In genomic region chr7:106597014-106597413, GRCh38 we compare ENCODE assay signal across 24 cellular contexts.
"Had no signal": no experiment of that assay in that cellular context is flagged by ENCODE, and none has a peak within 500 bp of the region (broad histone marks: within the 10 kb centered on the region; RNA-seq: fewer than 3 reads in every experiment).

No MANE protein-coding gene starts in this region.

- H3K4me3 Mint-ChIP-seq: activated CD4-positive, alpha-beta memory T cell treated with anti-CD3 and anti-CD28 coated beads, Interleukin-2, amount 10 ng/mL, durations not matched to agents 7 days and 5 days; activated CD4-positive, alpha-beta T cell treated with anti-CD3 and anti-CD28 coated beads for 36 hours; activated naive CD4-positive, alpha-beta T cell treated with anti-CD3 and anti-CD28 coated beads, Interleukin-2, amount 10 ng/mL, durations not matched to agents 7 days and 5 days; activated naive CD8-positive, alpha-beta T cell treated with anti-CD3 and anti-CD28 coated beads for 36 hours; activated T-cell treated with anti-CD3 and anti-CD28 coated beads, Interleukin-2, amount 50 U/mL, for 72 hours had no signal

- H3K9me3 Mint-ChIP-seq: activated CD4-positive, alpha-beta memory T cell treated with anti-CD3 and anti-CD28 coated beads, Interleukin-2, amount 10 ng/mL, durations not matched to agents 7 days and 5 days; activated naive CD4-positive, alpha-beta T cell treated with anti-CD3 and anti-CD28 coated beads, Interleukin-2, amount 10 ng/mL, durations not matched to agents 7 days and 5 days; activated naive CD8-positive, alpha-beta T cell treated with anti-CD3 and anti-CD28 coated beads for 36 hours; activated T-cell treated with anti-CD3 and anti-CD28 coated beads, Interleukin-2, amount 50 U/mL, for 72 hours; activated T-helper 2 cell treated with anti-CD3 and anti-CD28 coated beads, Interferon-gamma antibody, Interleukin-2, Interleukin-4, amounts not matched to agents 10 μg/mL and 5 μg/mL and 100 μg/mL, durations not matched to agents 14 hours and 24 hours and 36 hours had no signal

- H3K9ac ChIP-seq: SK-N-SH had no signal

- H3K9me2 ChIP-seq: SK-N-SH had no signal

- H3K9me3 ChIP-seq: Peyer's patch, SJCRH30, SK-N-SH had no signal

- H3K27ac ChIP-seq: brain microvascular endothelial cell, Peyer's patch, RWPE1, SJCRH30, VCaP had no signal

- H3K27me3 ChIP-seq: brain microvascular endothelial cell, Peyer's patch, SJCRH30 had no signal

- H3K4me2 ChIP-seq: SK-N-SH had no signal

- H3K4me1 Mint-ChIP-seq: activated naive CD8-positive, alpha-beta T cell treated with anti-CD3 and anti-CD28 coated beads for 36 hours had no signal

- H3K36me3 ChIP-seq: brain microvascular endothelial cell, Peyer's patch, SJCRH30 had no signal

- H3K4me3 ChIP-seq: Peyer's patch, SJCRH30 had no signal

- H3K4me1 ChIP-seq: Peyer's patch had no signal

- DNase-seq: activated CD4-positive, alpha-beta memory T cell treated with anti-CD3 and anti-CD28 coated beads, Interleukin-2, amount 10 ng/mL, durations not matched to agents 7 days and 5 days; activated CD4-positive, alpha-beta T cell treated with anti-CD3 and anti-CD28 coated beads for 36 hours; activated CD4-positive, alpha-beta T cell treated with anti-CD3 and anti-CD28 coated beads, Interleukin-2, amount 50 U/mL, for 1 hour; activated CD4-positive, CD25-positive, alpha-beta regulatory T cell; activated gamma-delta T cell treated with Interleukin-2 at 50 U/mL for 16 hours; activated naive CD4-positive, alpha-beta T cell treated with anti-CD3 and anti-CD28 coated beads, Interleukin-2, amount 10 ng/mL, durations not matched to agents 7 days and 5 days; activated naive CD8-positive, alpha-beta T cell treated with anti-CD3 and anti-CD28 coated beads for 36 hours; activated T-cell treated with anti-CD3 and anti-CD28 coated beads, Interleukin-2, amount 50 U/mL, for 72 hours; brain microvascular endothelial cell; cerebellar nuclear complex; NCI-H1694; NCI-H2029; NCI-H345; NCI-H510A; NCI-H526 treated with DMSO at 0.1 percent for 48 hours; NK-92 treated with Interleukin-12 subunit alpha and Interleukin-12 subunit beta, amount 100 ng/mL, for 24 hours; Peyer's patch; Right ventricle myocardium superior; SJCRH30; SK-N-SH; T-helper 1 cell had no signal

- H3K27ac Mint-ChIP-seq: activated CD4-positive, alpha-beta memory T cell treated with anti-CD3 and anti-CD28 coated beads, Interleukin-2, amount 10 ng/mL, durations not matched to agents 7 days and 5 days; activated CD4-positive, alpha-beta T cell treated with anti-CD3 and anti-CD28 coated beads for 36 hours; activated naive CD4-positive, alpha-beta T cell treated with anti-CD3 and anti-CD28 coated beads, Interleukin-2, amount 10 ng/mL, durations not matched to agents 7 days and 5 days; activated naive CD8-positive, alpha-beta T cell treated with anti-CD3 and anti-CD28 coated beads for 36 hours; activated T-cell treated with anti-CD3 and anti-CD28 coated beads, Interleukin-2, amount 50 U/mL, for 72 hours; activated T-helper 2 cell treated with anti-CD3 and anti-CD28 coated beads, Interferon-gamma antibody, Interleukin-2, Interleukin-4, amounts not matched to agents 10 μg/mL and 5 μg/mL and 100 μg/mL, durations not matched to agents 14 hours and 24 hours and 36 hours had no signal

- H3K36me3 Mint-ChIP-seq: activated naive CD4-positive, alpha-beta T cell treated with anti-CD3 and anti-CD28 coated beads, Interleukin-2, amount 10 ng/mL, durations not matched to agents 7 days and 5 days; activated naive CD8-positive, alpha-beta T cell treated with anti-CD3 and anti-CD28 coated beads for 36 hours had no signal
